ENCODE assay signal across 1 cellular context in genomic region chr17:65565559-65565958, GRCh38.
TF ChIP-seq lines count a peak whose summit lies in the region.

No MANE protein-coding gene starts in this region.

TF ChIP-seq in HepG2, 621 proteins besides CTCF, POLR2A, EP300 and RAD21 (continued from another document):
- TF ChIP-seq RFX5 (IDR thresholded peaks at IDR 0.05; ENCODE audit: low read depth, low read length) (no peak), JARID2 (CRISPR knock-in tag; IDR thresholded peaks at IDR 0.05; ENCODE audit: insufficient replicate concordance) (no peak), BCL3 (CRISPR knock-in tag; IDR thresholded peaks at IDR 0.05) (0 out of 2 replicates have a peak, but pooled peaks have one; percentile 28), ZMYM2 (CRISPR knock-in tag; IDR thresholded peaks at IDR 0.05) (0 out of 2 replicates have a peak, but pooled peaks have one; percentile 6), ZNF646 (CRISPR knock-in tag; IDR thresholded peaks at IDR 0.05) (no peak), ONECUT2 (CRISPR knock-in tag; IDR thresholded peaks at IDR 0.05) (no peak)
TF ChIP-seq in HepG2: peak in this region for 2.
